In the genomic region with DNA sequence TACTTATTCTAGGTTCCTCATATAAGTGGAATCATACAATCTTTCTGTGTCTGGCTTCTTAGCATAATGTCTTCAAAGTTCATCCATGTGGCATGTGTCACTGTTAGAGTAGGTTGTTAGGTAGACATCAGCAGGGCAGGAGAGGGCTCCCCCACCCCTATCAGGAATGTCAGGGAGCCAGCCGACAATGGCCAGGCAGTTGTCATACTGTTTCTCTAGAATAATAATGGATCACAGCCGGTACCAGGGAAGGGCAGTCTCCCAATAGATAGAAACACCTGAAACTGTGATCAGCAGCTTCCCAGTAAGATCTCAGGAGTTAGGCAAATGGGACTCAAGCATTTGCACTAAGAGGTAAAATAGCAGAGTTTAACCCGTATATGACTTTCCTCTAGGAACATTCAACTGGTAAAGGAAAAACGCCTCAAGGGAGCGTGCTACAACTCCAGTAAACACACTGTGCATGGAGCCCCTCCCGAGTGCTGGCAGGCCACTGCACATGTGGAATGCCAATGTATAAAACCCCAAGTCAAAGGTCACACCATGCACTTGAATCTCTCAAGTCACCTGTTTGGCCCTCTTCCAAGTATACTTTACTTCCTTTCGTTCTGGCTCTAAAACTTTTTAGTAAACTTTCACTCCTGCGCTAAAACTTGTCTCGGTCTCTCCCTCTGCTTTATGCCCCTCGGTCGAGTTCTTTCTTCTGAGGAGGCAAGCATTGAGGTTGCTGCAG, we compare ENCODE assay signal across 2 cellular contexts.
TF ChIP-seq lines count a peak whose summit lies in the region.

No MANE protein-coding gene starts in this region.

TF ChIP-seq in GM23338, 12 proteins besides CTCF, POLR2A, EP300 and RAD21 (continued from another document and continues in another):
- TF ChIP-seq, protein P1, sequence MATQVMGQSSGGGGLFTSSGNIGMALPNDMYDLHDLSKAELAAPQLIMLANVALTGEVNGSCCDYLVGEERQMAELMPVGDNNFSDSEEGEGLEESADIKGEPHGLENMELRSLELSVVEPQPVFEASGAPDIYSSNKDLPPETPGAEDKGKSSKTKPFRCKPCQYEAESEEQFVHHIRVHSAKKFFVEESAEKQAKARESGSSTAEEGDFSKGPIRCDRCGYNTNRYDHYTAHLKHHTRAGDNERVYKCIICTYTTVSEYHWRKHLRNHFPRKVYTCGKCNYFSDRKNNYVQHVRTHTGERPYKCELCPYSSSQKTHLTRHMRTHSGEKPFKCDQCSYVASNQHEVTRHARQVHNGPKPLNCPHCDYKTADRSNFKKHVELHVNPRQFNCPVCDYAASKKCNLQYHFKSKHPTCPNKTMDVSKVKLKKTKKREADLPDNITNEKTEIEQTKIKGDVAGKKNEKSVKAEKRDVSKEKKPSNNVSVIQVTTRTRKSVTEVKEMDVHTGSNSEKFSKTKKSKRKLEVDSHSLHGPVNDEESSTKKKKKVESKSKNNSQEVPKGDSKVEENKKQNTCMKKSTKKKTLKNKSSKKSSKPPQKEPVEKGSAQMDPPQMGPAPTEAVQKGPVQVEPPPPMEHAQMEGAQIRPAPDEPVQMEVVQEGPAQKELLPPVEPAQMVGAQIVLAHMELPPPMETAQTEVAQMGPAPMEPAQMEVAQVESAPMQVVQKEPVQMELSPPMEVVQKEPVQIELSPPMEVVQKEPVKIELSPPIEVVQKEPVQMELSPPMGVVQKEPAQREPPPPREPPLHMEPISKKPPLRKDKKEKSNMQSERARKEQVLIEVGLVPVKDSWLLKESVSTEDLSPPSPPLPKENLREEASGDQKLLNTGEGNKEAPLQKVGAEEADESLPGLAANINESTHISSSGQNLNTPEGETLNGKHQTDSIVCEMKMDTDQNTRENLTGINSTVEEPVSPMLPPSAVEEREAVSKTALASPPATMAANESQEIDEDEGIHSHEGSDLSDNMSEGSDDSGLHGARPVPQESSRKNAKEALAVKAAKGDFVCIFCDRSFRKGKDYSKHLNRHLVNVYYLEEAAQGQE (IDR thresholded peaks at IDR 0.05; ENCODE audit: unreplicated experiment): no peak
- TF ChIP-seq, protein P2, sequence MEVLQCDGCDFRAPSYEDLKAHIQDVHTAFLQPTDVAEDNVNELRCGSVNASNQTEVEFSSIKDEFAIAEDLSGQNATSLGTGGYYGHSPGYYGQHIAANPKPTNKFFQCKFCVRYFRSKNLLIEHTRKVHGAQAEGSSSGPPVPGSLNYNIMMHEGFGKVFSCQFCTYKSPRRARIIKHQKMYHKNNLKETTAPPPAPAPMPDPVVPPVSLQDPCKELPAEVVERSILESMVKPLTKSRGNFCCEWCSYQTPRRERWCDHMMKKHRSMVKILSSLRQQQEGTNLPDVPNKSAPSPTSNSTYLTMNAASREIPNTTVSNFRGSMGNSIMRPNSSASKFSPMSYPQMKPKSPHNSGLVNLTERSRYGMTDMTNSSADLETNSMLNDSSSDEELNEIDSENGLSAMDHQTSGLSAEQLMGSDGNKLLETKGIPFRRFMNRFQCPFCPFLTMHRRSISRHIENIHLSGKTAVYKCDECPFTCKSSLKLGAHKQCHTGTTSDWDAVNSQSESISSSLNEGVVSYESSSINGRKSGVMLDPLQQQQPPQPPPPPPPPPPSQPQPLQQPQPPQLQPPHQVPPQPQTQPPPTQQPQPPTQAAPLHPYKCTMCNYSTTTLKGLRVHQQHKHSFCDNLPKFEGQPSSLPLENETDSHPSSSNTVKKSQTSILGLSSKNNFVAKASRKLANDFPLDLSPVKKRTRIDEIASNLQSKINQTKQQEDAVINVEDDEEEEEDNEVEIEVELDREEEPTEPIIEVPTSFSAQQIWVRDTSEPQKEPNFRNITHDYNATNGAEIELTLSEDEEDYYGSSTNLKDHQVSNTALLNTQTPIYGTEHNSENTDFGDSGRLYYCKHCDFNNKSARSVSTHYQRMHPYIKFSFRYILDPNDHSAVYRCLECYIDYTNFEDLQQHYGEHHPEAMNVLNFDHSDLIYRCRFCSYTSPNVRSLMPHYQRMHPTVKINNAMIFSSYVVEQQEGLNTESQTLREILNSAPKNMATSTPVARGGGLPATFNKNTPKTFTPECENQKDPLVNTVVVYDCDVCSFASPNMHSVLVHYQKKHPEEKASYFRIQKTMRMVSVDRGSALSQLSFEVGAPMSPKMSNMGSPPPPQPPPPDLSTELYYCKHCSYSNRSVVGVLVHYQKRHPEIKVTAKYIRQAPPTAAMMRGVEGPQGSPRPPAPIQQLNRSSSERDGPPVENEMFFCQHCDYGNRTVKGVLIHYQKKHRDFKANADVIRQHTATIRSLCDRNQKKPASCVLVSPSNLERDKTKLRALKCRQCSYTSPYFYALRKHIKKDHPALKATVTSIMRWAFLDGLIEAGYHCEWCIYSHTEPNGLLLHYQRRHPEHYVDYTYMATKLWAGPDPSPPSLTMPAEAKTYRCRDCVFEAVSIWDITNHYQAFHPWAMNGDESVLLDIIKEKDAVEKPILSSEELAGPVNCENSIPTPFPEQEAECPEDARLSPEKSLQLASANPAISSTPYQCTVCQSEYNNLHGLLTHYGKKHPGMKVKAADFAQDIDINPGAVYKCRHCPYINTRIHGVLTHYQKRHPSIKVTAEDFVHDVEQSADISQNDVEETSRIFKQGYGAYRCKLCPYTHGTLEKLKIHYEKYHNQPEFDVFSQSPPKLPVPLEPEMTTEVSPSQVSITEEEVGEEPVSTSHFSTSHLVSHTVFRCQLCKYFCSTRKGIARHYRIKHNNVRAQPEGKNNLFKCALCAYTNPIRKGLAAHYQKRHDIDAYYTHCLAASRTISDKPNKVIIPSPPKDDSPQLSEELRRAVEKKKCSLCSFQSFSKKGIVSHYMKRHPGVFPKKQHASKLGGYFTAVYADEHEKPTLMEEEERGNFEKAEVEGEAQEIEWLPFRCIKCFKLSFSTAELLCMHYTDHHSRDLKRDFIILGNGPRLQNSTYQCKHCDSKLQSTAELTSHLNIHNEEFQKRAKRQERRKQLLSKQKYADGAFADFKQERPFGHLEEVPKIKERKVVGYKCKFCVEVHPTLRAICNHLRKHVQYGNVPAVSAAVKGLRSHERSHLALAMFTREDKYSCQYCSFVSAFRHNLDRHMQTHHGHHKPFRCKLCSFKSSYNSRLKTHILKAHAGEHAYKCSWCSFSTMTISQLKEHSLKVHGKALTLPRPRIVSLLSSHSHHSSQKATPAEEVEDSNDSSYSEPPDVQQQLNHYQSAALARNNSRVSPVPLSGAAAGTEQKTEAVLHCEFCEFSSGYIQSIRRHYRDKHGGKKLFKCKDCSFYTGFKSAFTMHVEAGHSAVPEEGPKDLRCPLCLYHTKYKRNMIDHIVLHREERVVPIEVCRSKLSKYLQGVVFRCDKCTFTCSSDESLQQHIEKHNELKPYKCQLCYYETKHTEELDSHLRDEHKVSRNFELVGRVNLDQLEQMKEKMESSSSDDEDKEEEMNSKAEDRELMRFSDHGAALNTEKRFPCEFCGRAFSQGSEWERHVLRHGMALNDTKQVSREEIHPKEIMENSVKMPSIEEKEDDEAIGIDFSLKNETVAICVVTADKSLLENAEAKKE (CRISPR knock-in tag; IDR thresholded peaks at IDR 0.05): no peak; the same call in 1 of the 2 replicates
- TF ChIP-seq NANOG (IDR thresholded peaks at IDR 0.05; ENCODE audit: borderline replicate concordance) (no peak), CREB1 (CRISPR knock-in tag; IDR thresholded peaks at IDR 0.05; ENCODE audit: low read depth) (no peak), EZH2 (IDR thresholded peaks at IDR 0.05; ENCODE audit: low read depth, unreplicated experiment) (no peak), ZNF331 (CRISPR knock-in tag; IDR thresholded peaks at IDR 0.05; ENCODE audit: low read depth) (no peak)
- TF ChIP-seq, protein P3, sequence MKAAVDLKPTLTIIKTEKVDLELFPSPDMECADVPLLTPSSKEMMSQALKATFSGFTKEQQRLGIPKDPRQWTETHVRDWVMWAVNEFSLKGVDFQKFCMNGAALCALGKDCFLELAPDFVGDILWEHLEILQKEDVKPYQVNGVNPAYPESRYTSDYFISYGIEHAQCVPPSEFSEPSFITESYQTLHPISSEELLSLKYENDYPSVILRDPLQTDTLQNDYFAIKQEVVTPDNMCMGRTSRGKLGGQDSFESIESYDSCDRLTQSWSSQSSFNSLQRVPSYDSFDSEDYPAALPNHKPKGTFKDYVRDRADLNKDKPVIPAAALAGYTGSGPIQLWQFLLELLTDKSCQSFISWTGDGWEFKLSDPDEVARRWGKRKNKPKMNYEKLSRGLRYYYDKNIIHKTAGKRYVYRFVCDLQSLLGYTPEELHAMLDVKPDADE (IDR thresholded peaks at IDR 0.05): no peak

TF ChIP-seq in WTC11, 78 proteins besides CTCF, POLR2A, EP300 and RAD21 (continued from another document):
- no peak for TF ChIP-seq STAT6 (CRISPR knock-in tag; conservative IDR thresholded peaks at IDR 0.05; ENCODE audit: low read depth)
- no peak for TF ChIP-seq ZNF138 (CRISPR knock-in tag; conservative IDR thresholded peaks at IDR 0.05)
- TF ChIP-seq OVOL2 (CRISPR knock-in tag; IDR thresholded peaks at IDR 0.05; ENCODE audit: borderline replicate concordance): no peak
- TF ChIP-seq NR3C1 (CRISPR knock-in tag; conservative IDR thresholded peaks at IDR 0.05; ENCODE audit: low read depth): no peak
- TF ChIP-seq, protein P4, sequence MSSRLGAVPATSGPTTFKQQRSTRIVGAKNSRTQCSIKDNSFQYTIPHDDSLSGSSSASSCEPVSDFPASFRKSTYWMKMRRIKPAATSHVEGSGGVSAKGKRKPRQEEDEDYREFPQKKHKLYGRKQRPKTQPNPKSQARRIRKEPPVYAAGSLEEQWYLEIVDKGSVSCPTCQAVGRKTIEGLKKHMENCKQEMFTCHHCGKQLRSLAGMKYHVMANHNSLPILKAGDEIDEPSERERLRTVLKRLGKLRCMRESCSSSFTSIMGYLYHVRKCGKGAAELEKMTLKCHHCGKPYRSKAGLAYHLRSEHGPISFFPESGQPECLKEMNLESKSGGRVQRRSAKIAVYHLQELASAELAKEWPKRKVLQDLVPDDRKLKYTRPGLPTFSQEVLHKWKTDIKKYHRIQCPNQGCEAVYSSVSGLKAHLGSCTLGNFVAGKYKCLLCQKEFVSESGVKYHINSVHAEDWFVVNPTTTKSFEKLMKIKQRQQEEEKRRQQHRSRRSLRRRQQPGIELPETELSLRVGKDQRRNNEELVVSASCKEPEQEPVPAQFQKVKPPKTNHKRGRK (CRISPR knock-in tag; IDR thresholded peaks at IDR 0.05; ENCODE audit: borderline replicate concordance): no peak
- TF ChIP-seq, protein P5, sequence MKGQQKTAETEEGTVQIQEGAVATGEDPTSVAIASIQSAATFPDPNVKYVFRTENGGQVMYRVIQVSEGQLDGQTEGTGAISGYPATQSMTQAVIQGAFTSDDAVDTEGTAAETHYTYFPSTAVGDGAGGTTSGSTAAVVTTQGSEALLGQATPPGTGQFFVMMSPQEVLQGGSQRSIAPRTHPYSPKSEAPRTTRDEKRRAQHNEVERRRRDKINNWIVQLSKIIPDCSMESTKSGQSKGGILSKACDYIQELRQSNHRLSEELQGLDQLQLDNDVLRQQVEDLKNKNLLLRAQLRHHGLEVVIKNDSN (CRISPR knock-in tag; IDR thresholded peaks at IDR 0.05): no peak
- TF ChIP-seq, protein P6, sequence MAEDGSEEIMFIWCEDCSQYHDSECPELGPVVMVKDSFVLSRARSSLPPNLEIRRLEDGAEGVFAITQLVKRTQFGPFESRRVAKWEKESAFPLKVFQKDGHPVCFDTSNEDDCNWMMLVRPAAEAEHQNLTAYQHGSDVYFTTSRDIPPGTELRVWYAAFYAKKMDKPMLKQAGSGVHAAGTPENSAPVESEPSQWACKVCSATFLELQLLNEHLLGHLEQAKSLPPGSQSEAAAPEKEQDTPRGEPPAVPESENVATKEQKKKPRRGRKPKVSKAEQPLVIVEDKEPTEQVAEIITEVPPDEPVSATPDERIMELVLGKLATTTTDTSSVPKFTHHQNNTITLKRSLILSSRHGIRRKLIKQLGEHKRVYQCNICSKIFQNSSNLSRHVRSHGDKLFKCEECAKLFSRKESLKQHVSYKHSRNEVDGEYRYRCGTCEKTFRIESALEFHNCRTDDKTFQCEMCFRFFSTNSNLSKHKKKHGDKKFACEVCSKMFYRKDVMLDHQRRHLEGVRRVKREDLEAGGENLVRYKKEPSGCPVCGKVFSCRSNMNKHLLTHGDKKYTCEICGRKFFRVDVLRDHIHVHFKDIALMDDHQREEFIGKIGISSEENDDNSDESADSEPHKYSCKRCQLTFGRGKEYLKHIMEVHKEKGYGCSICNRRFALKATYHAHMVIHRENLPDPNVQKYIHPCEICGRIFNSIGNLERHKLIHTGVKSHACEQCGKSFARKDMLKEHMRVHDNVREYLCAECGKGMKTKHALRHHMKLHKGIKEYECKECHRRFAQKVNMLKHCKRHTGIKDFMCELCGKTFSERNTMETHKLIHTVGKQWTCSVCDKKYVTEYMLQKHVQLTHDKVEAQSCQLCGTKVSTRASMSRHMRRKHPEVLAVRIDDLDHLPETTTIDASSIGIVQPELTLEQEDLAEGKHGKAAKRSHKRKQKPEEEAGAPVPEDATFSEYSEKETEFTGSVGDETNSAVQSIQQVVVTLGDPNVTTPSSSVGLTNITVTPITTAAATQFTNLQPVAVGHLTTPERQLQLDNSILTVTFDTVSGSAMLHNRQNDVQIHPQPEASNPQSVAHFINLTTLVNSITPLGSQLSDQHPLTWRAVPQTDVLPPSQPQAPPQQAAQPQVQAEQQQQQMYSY (CRISPR knock-in tag; IDR thresholded peaks at IDR 0.05): no peak
- TF ChIP-seq ZNF232 (CRISPR knock-in tag; IDR thresholded peaks at IDR 0.05): no peak
- no peak for TF ChIP-seq GABPB1 (CRISPR knock-in tag; IDR thresholded peaks at IDR 0.05)
